9 cellular contexts compared by ENCODE assay signal in the genomic region with DNA sequence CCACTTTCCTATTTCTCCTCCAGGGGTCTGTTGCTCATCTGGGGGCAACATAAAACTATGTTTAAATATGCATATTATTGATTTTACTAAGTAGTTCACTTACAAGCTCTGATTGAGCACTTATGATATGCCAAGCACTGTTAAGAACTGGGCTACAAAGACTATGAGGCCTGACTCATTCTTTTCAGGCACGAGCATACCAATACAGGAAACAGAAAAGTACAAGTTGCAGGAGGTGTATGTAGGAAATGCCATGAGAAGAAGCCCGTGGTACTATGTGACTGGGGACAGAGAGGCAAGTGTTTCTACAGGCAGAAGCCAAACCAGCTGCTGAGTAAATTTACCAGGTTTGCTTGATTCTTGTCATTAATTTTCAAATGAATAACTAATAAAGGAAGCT.
DNase-seq lines count a peak whose midpoint lies in the region; ATAC-seq and TF ChIP-seq lines count a peak whose summit lies in the region.
"Had no signal": no experiment of that assay in that cellular context is flagged by ENCODE, and none has a peak within 500 bp of the region (broad histone marks: within the 10 kb centered on the region; RNA-seq: fewer than 3 reads in every experiment).

No MANE protein-coding gene starts in this region.

- H3K9me3 ChIP-seq in skeletal muscle satellite cell (replicated peaks; ENCODE audit: low read length): no peaks in the 10 kb centered on the region

- H3K9ac ChIP-seq in skeletal muscle satellite cell (ENCODE audit: low read depth, low read length): peak overlapping the region; percentile 72

- peaks cover 38% of the 10 kb centered on the region for H3K4me1 ChIP-seq in skeletal muscle satellite cell (ENCODE audit: control insufficient read depth, insufficient read depth, low read length)

- H3K27me3 ChIP-seq in skeletal muscle satellite cell (ENCODE audit: control insufficient read depth, insufficient read depth, low read length): no peaks in the 10 kb centered on the region

- no peak for TF ChIP-seq CTCF in astrocyte of the cerebellum (IDR thresholded peaks at IDR 0.05; ENCODE audit: low read depth, low read length, missing control alignments)
- no peak for TF ChIP-seq CTCF in GM13976 (IDR thresholded peaks at IDR 0.05; ENCODE audit: borderline replicate concordance, control extremely low read depth, extremely low read depth, insufficient read depth, missing control alignments)

- H3K4me2 ChIP-seq in skeletal muscle satellite cell (ENCODE audit: low read length): peak overlapping the region; percentile 69

- ATAC-seq in GM19463 (IDR thresholded peaks at IDR 0.05; ENCODE audit: unreplicated experiment): peak; percentile 72
- ATAC-seq in HG03066 (IDR thresholded peaks at IDR 0.05; ENCODE audit: low read depth, unreplicated experiment): peak; percentile 55

- H3K36me3 ChIP-seq in skeletal muscle satellite cell (ENCODE audit: insufficient read depth, low read length): no peaks in the 10 kb centered on the region

- in situ Hi-C loops in astrocyte of the cerebellum (cut with HindIII; ENCODE audit: low sequenced_read_pairs): no loop called here
- in situ Hi-C loops in GM13976 (cut with MboI; ENCODE audit: low sequenced_read_pairs, unreplicated experiment): no loop called here

- DNase-seq in astrocyte of the cerebellum (ENCODE audit: low read depth) (peak; percentile 34), GM13976 (ENCODE audit: low spot score) (no peak), HuH-7 (ENCODE audit: low spot score) (no peak)
- DNase-seq in activated T-cell treated with anti-CD3 and anti-CD28 coated beads, Interleukin-2, amount 50 U/mL, for 48 hours: no peak
- DNase-seq: cortex of kidney, NCI-H2081 treated with DMSO at 0.1 percent for 48 hours had no signal

- H3K4me3 ChIP-seq in astrocyte of the cerebellum (ENCODE audit: low read depth, low read length) (no peak overlapping the region), skeletal muscle satellite cell (ENCODE audit: low read length) (peak overlapping the region; percentile 38)
